Comparison of ENCODE assay signal across 11 cellular contexts in genomic region chr2:172021955-172022354, GRCh38.
DNase-seq lines count a peak whose midpoint lies in the region; ATAC-seq lines count a peak whose summit lies in the region.
"Had no signal": no experiment of that assay in that cellular context is flagged by ENCODE, and none has a peak within 500 bp of the region (broad histone marks: within the 10 kb centered on the region; RNA-seq: fewer than 3 reads in every experiment).

No MANE protein-coding gene starts in this region.

- ATAC-seq in HG02798 (IDR thresholded peaks at IDR 0.05; ENCODE audit: poor library complexity, unreplicated experiment) (no peak), HG03095 (IDR thresholded peaks at IDR 0.05; ENCODE audit: unreplicated experiment) (no peak)
- ATAC-seq: activated T-cell treated with anti-CD3 and anti-CD28 coated beads, Interleukin-2, amount 50 U/mL, for 4 hours had no signal

- peak; percentile 27 for DNase-seq in NCI-H2196 (lab: John Stamatoyannopoulos, UW; ENCODE audit: unreplicated experiment)
- no peak for DNase-seq in NCI-H2196 treated with DMSO at 0.1 percent for 48 hours (lab: John Stamatoyannopoulos, UW; ENCODE audit: unreplicated experiment)
- DNase-seq in NCI-H69 (lab: John Stamatoyannopoulos, UW): peak; percentile 61
- peak; percentile 74 for DNase-seq in fibroblast of gingiva (ENCODE audit: low read depth)
- DNase-seq in smooth muscle cell of the brain vasculature (ENCODE audit: low read depth, low spot score): peak; percentile 29
- no peak for DNase-seq in NCI-H1105 treated with DMSO at 0.1 percent for 48 hours (lab: John Stamatoyannopoulos, UW)
- DNase-seq: 8988T; activated T-cell treated with anti-CD3 and anti-CD28 coated beads, Interleukin-2, amount 50 U/mL, for 4 hours; NCI-H187 had no signal

Comparison
In these comparisons a context has a peak if more than half of its experiments do, and no peak if none do; other contexts are left out.
1. DNase-seq: peak in NCI-H2196 (single experiment), NCI-H69 (single experiment), fibroblast of gingiva (single experiment) and smooth muscle cell of the brain vasculature (single experiment); none in NCI-H2196 treated with DMSO at 0.1 percent for 48 hours (single experiment) and NCI-H1105 treated with DMSO at 0.1 percent for 48 hours (single experiment).